In the genomic region with DNA sequence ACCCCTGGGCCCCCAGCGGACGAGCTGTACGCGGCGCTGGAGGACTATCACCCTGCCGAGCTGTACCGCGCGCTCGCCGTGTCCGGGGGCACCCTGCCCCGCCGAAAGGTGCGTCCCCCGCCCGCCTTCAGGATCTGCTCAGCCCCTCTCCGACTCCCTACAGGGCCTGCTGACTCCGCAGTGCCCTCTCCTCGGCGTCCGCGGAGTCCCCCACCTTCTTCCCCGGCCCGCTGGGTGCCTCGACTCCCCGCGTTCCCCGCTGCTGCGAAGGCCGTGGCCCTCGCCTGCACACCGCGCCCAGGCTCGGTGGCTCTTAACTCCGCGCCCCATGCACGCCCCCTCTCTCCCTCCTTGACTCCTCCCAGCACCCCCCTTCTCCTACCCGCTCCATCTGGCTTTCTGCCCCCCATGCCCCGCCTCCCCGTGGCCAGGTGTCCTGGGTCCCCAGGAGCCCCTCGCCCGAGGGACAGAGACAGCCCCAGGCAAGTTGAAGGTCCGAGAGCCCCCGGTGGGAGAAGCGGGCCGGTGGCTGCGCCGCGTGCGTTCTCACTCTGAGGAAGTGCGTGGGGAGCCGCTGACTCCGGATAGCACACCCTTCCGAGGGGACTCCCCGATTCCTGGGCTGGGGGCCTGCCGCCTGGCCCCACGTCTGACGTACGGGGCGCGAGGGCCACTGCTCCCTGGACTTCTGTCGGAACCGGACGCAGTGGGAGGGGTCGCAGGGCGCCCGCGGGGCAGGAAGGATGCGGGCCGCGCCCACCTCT, we compare ENCODE assay signal across 8 cellular contexts. TPM values are rescaled to one million over a fixed set of nuclear protein-coding genes. Genes with fewer than 3 reads are reported as not detected.
DNase-seq lines count a peak whose midpoint lies in the region; ATAC-seq and TF ChIP-seq lines count a peak whose summit lies in the region.

No MANE protein-coding gene starts in this region.

- no peak for DNase-seq in GM06990 (ENCODE audit: extremely low read depth, insufficient read length)
- peak; percentile 47 for DNase-seq in activated CD4-positive, CD25-positive, alpha-beta regulatory T cell treated with anti-CD3 and anti-CD28 coated beads, Interleukin-2, amount 50 U/mL, for 72 hours
- no peak for DNase-seq in middle frontal gyrus (ENCODE audit: extremely low spot score, low spot score)
- DNase-seq in NCI-H2029 treated with DMSO at 0.1 percent for 48 hours (lab: John Stamatoyannopoulos, UW) = no peak

- peaks cover 66% of the 10 kb centered on the region for H3K4me1 Mint-ChIP-seq in dendritic cell treated with granulocyte-macrophage colony-stimulating factor and Interleukin-4, amounts not matched to agents 40 ng/mL and 50 ng/mL, for 4 days (ENCODE audit: low read depth)

- peak overlapping the region; percentile 34 to 92 (median 67) for H3K9ac ChIP-seq in subcutaneous abdominal adipose tissue (ENCODE audit: low read length in 5 of 5)

- peaks cover 33% of the 10 kb centered on the region for H3K4me1 ChIP-seq in mononuclear cell (ENCODE audit: insufficient read depth, low read length)
- peaks cover 1 to 64% (median 50%) of the 10 kb centered on the region in 5 donors for H3K4me1 ChIP-seq in subcutaneous abdominal adipose tissue (ENCODE audit: control insufficient read depth in 5 of 5, insufficient read depth in 5 of 5, low read length in 5 of 5)

- peak overlapping the region; percentile 85 for H3K27ac ChIP-seq in subcutaneous abdominal adipose tissue (ENCODE audit: low read depth, low read length)

- no peaks in the 10 kb centered on the region for H3K9me3 Mint-ChIP-seq in dendritic cell treated with granulocyte-macrophage colony-stimulating factor and Interleukin-4, amounts not matched to agents 40 ng/mL and 50 ng/mL, for 4 days

- H3K36me3 Mint-ChIP-seq in dendritic cell treated with granulocyte-macrophage colony-stimulating factor and Interleukin-4, amounts not matched to agents 40 ng/mL and 50 ng/mL, for 4 days (ENCODE audit: low read depth) = peaks cover 6% of the 10 kb centered on the region

- H3K36me3 ChIP-seq in GM06990 (ENCODE audit: control insufficient read depth, insufficient read depth, low read length) (no peaks in the 10 kb centered on the region), subcutaneous abdominal adipose tissue (ENCODE audit: control insufficient read depth in 5 of 5, insufficient read depth in 5 of 5, low read length in 5 of 5) (peaks cover 0 to 22% (median 16%) of the 10 kb centered on the region in 5 donors)

- H3K27ac Mint-ChIP-seq in dendritic cell treated with granulocyte-macrophage colony-stimulating factor and Interleukin-4, amounts not matched to agents 40 ng/mL and 50 ng/mL, for 4 days = peak overlapping the region; percentile 84

- intact Hi-C loops in dendritic cell treated with granulocyte-macrophage colony-stimulating factor and Interleukin-4, amounts not matched to agents 40 ng/mL and 50 ng/mL, for 4 days (cut with micrococcal nuclease) = no loop called here

- H3K4me3 Mint-ChIP-seq in dendritic cell treated with granulocyte-macrophage colony-stimulating factor and Interleukin-4, amounts not matched to agents 40 ng/mL and 50 ng/mL, for 4 days = peak overlapping the region; percentile 80

- H3K9me3 ChIP-seq in mononuclear cell (ENCODE audit: low read depth, low read length) (no peaks in the 10 kb centered on the region), subcutaneous abdominal adipose tissue (ENCODE audit: control insufficient read depth in 5 of 5, low read length in 5 of 5) (no peaks in the 10 kb centered on the region)

- H3K27me3 Mint-ChIP-seq in dendritic cell treated with granulocyte-macrophage colony-stimulating factor and Interleukin-4, amounts not matched to agents 40 ng/mL and 50 ng/mL, for 4 days = peaks cover 55% of the 10 kb centered on the region

- H3K27me3 ChIP-seq in GM06990 (replicated peaks; ENCODE audit: control insufficient read depth, insufficient read depth, low read length) (peaks cover 8% of the 10 kb centered on the region), mononuclear cell (ENCODE audit: insufficient read depth, low read length) (peaks cover 13% of the 10 kb centered on the region), subcutaneous abdominal adipose tissue (ENCODE audit: control insufficient read depth in 5 of 5, insufficient read depth in 4 of 5, low read length in 5 of 5) (peaks cover 2 to 28% (median 12%) of the 10 kb centered on the region in 5 donors)

- H3K4me3 ChIP-seq in GM06990 (replicated peaks; ENCODE audit: low read depth, low read length) = peak overlapping the region; percentile 30
- H3K4me3 ChIP-seq in mononuclear cell (ENCODE audit: low read length) = peak overlapping the region; percentile 60
- peak overlapping the region in 4 of 5 donors; percentile 66 to 94 (median 80) for H3K4me3 ChIP-seq in subcutaneous abdominal adipose tissue (ENCODE audit: low read depth in 1 of 5, low read length in 5 of 5)

- no peak for TF ChIP-seq CTCF in GM06990 (IDR thresholded peaks at IDR 0.05; ENCODE audit: insufficient read depth, low read length, poor library complexity, severe bottlenecking)

- no peak for ATAC-seq in GM21515 (IDR thresholded peaks at IDR 0.05; ENCODE audit: unreplicated experiment)

RNA-seq across cellular contexts. Expression of a gene that starts 0.6 kb away (rescaled TPM):
- total RNA-seq in mononuclear cell = 122 TPM

RNA-seq across cellular contexts. Expression of a gene that starts 43.9 kb away (rescaled TPM):
- 126 TPM for total RNA-seq in mononuclear cell

RNA-seq across cellular contexts. Expression of a gene that starts 55.8 kb away (rescaled TPM):
- total RNA-seq in mononuclear cell = 11.4 TPM

Comparison
In these comparisons a context has a peak if more than half of its experiments do, and no peak if none do; other contexts are left out.
1. H3K4me3 ChIP-seq: peak in every context shown above with its lines; median percentile 80 in subcutaneous abdominal adipose tissue; 60 in mononuclear cell; 30 in GM06990.